17 cellular contexts compared by ENCODE assay signal in genomic region chr1:3608154-3608553, GRCh38. TPM values are rescaled to one million over a fixed set of nuclear protein-coding genes. Genes with fewer than 3 reads are reported as not detected.
DNase-seq lines count a peak whose midpoint lies in the region; ATAC-seq, FAIRE-seq and TF ChIP-seq lines count a peak whose summit lies in the region.
"Had no signal": no experiment of that assay in that cellular context is flagged by ENCODE, and none has a peak within 500 bp of the region (broad histone marks: within the 10 kb centered on the region; RNA-seq: fewer than 3 reads in every experiment).

No MANE protein-coding gene starts in this region.

- H3K36me3 ChIP-seq in GM12878 (ENCODE audit: control insufficient read depth in 2 of 2, insufficient read depth in 2 of 2, low read length in 1 of 2) (no peaks in the 10 kb centered on the region), prostate gland (no peaks in the 10 kb centered on the region), ovary (no peaks in the 10 kb centered on the region)
- H3K36me3 ChIP-seq: HAP-1 had no signal

- RAD21 ChIA-PET in GM12878 (lab: Charles Lee; ENCODE audit: unreplicated experiment) = interaction anchor here (0.8 kb wide), 1 partner anchor 11 kb away, joined by 3 read pairs; no protein-coding TSS in a partner anchor

- no peak overlapping the region for H3K9ac ChIP-seq in GM12878 (ENCODE audit: control insufficient read depth, insufficient read depth, low read length)

- no peak overlapping the region for H3K27ac Mint-ChIP-seq in nephron
- H3K27ac Mint-ChIP-seq: CD4-positive, CD25-positive, alpha-beta regulatory T cell had no signal

- peak; percentile 56 for DNase-seq in DMS 273 (lab: John Stamatoyannopoulos, UW; ENCODE audit: unreplicated experiment)
- DNase-seq in DMS 273 treated with DMSO at 0.1 percent for 48 hours (lab: John Stamatoyannopoulos, UW) = no peak
- no peak for DNase-seq in GM12878 (ENCODE audit: low read depth, low spot score)
- DNase-seq in NCI-H1417 treated with DMSO at 0.1 percent for 48 hours (lab: John Stamatoyannopoulos, UW) = no peak
- no peak for DNase-seq in prostate gland (ENCODE audit: low spot score)
- no peak for DNase-seq in KG1 (lab: John Stamatoyannopoulos, UW)
- no peak for DNase-seq in ovary
- DNase-seq: CD4-positive, CD25-positive, alpha-beta regulatory T cell had no signal

- H4K20me1 ChIP-seq in GM12878 (ENCODE audit: control insufficient read depth, insufficient read depth) = no peaks in the 10 kb centered on the region

- no peaks in the 10 kb centered on the region for H3K36me3 Mint-ChIP-seq in nephron (ENCODE audit: low read depth)
- H3K36me3 Mint-ChIP-seq: CD4-positive, CD25-positive, alpha-beta regulatory T cell; IgD-negative memory B cell had no signal

- H3K79me2 ChIP-seq in GM12878 (ENCODE audit: control insufficient read depth, insufficient read depth, low read length) = no peaks in the 10 kb centered on the region

- no peak for TF ChIP-seq RAD21 in GM12878 (IDR thresholded peaks at IDR 0.05; ENCODE audit: insufficient read depth, low read depth, low read length)

- H3K9me3 ChIP-seq in GM12878 (replicated peaks; ENCODE audit: control insufficient read depth, insufficient read depth, low read length) = no peaks in the 10 kb centered on the region
- no peaks in the 10 kb centered on the region for H3K9me3 ChIP-seq in prostate gland
- H3K9me3 ChIP-seq in ovary = no peaks in the 10 kb centered on the region
- H3K9me3 ChIP-seq: HAP-1 had no signal

- no peak for TF ChIP-seq POLR2A in GM12878 (IDR thresholded peaks at IDR 0.05; ENCODE audit: low read depth, low read length)
- no peak for TF ChIP-seq POLR2A in prostate gland (IDR thresholded peaks at IDR 0.05)
- TF ChIP-seq POLR2A in ovary (IDR thresholded peaks at IDR 0.05) = no peak

- H3K27me3 Mint-ChIP-seq in nephron (ENCODE audit: low read depth) = peaks cover 10% of the 10 kb centered on the region

- H3K4me1 Mint-ChIP-seq in nephron = peaks cover 23% of the 10 kb centered on the region

- intact Hi-C loops in GM12878 (cut with micrococcal nuclease; ENCODE audit: unreplicated experiment) (no loop called here), prostate gland (cut with DNase I) (no loop called here), ovary (cut with DNase I) (no loop called here)

- peak overlapping the region in 2 of 3 experiments; percentile 17 to 18 for H3K4me3 Mint-ChIP-seq in nephron
- H3K4me3 Mint-ChIP-seq: CD4-positive, CD25-positive, alpha-beta regulatory T cell; IgD-negative memory B cell had no signal

- no peak for ATAC-seq in GM12878

- in situ Hi-C loops in GM12878 (cut with MboI) = no loop called here

- no peak for FAIRE-seq in GM12878 (lab: Jason Lieb, UNC)
- FAIRE-seq: G401.6, GM12892, H1 had no signal

- CTCF ChIA-PET in GM12878 (lab: Yijun Ruan, JAX) = interaction anchor here (0.6 kb wide), 1 partner anchor 122 kb away, joined by 3 read pairs; no protein-coding TSS in a partner anchor

- no peaks in the 10 kb centered on the region for H3K4me1 ChIP-seq in GM12878 (ENCODE audit: control insufficient read depth, insufficient read depth, low read length)
- H3K4me1 ChIP-seq in prostate gland (replicated peaks) = peaks cover 7% of the 10 kb centered on the region
- peaks cover 4% of the 10 kb centered on the region for H3K4me1 ChIP-seq in ovary (ENCODE audit: insufficient read depth)

- no peak overlapping the region for H3K4me2 ChIP-seq in GM12878 (ENCODE audit: control insufficient read depth, insufficient read depth)

- H3K27ac ChIP-seq in GM12878 (ENCODE audit: control insufficient read depth, insufficient read depth) (no peak overlapping the region), prostate gland (no peak overlapping the region), ovary (no peak overlapping the region)
- H3K27ac ChIP-seq: 22Rv1 had no signal

- TF ChIP-seq EP300 in GM12878 (IDR thresholded peaks at IDR 0.05; ENCODE audit: borderline replicate concordance in 1 of 2, control insufficient read depth in 1 of 2, low read depth in 2 of 2, low read length in 2 of 2) = no peak
- TF ChIP-seq EP300 in ovary (IDR thresholded peaks at IDR 0.05) = no peak

- H3K27me3 ChIP-seq in GM12878 (replicated peaks in 1 of 2; ENCODE audit: control insufficient read depth in 2 of 2, insufficient read depth in 2 of 2, low read length in 1 of 2) = peaks cover 2 to 8% of the 10 kb centered on the region in 2 experiments; a peak in 3 of 4 replicates
- peaks cover 7% of the 10 kb centered on the region for H3K27me3 ChIP-seq in prostate gland (replicated peaks; ENCODE audit: insufficient read depth)
- H3K27me3 ChIP-seq in ovary = no peaks in the 10 kb centered on the region

- H3K9me3 Mint-ChIP-seq in nephron = no peaks in the 10 kb centered on the region
- H3K9me3 Mint-ChIP-seq: CD4-positive, CD25-positive, alpha-beta regulatory T cell; IgD-negative memory B cell had no signal

- H3K4me3 ChIP-seq in GM12878 = no peak overlapping the region
- no peak overlapping the region for H3K4me3 ChIP-seq in prostate gland
- H3K4me3 ChIP-seq in ovary = no peak overlapping the region
- H3K4me3 ChIP-seq: HAP-1 had no signal

- SMC1A ChIA-PET in GM12878 (lab: Charles Lee; ENCODE audit: uncharacterized antibody, unreplicated experiment) = no interaction called here

- 12% methylated on average over 7 of the region's 7 CpGs for WGBS in GM12878 (ENCODE audit: insufficient coverage, insufficient replicate concordance, low lambda C conversion rate, missing lambda C conversion rate)
- 79% methylated on average over 7 of the region's 7 CpGs for WGBS in prostate gland
- 90 to 95% (median 91%) methylated on average over 7 of the region's 7 CpGs for WGBS in ovary, 3 donors

- no TSS peak for BruUV-seq in GM12878 (replicated peaks; lab: Mats Ljungman, UMichigan)

- no peak for TF ChIP-seq CTCF in GM12878 (IDR thresholded peaks at IDR 0.05 in 2 of 3, conservative IDR thresholded peaks at IDR 0.05 in 1 of 3; ENCODE audit: control insufficient read depth in 2 of 3, extremely low read depth in 1 of 3, insufficient read depth in 1 of 3, low read depth in 3 of 3, low read length in 3 of 3)
- no peak for TF ChIP-seq CTCF in nephron (IDR thresholded peaks at IDR 0.05; ENCODE audit: unreplicated experiment in 3 of 3)
- TF ChIP-seq CTCF in prostate gland (IDR thresholded peaks at IDR 0.05) = no peak
- no peak for TF ChIP-seq CTCF in ovary (IDR thresholded peaks at IDR 0.05)

- POLR2A ChIA-PET in GM12878 (lab: Charles Lee) = no interaction called here

- no peak overlapping the region for H2AFZ ChIP-seq in GM12878 (ENCODE audit: control insufficient read depth, low read depth, low read length)

RNA-seq across cellular contexts. Expression of gene MEGF6, which starts 3.2 kb away (rescaled TPM):
- total RNA-seq in GM12878 (2013; cell fraction: nucleolus; rRNA removed) = 23.2 and 27.8 TPM in 2 replicates
- total RNA-seq in GM12878 (2014; rRNA removed) (not detected in 2 replicates), GM12878 (2014; rRNA removed; fragmentation: Illumina TruSeq; extraction: Trizol) (not detected in 2 replicates), GM12878 (2021) (0.32 and 0.41 TPM in 2 replicates), prostate gland (10 to 100 TPM; 67.3 to 82.5 TPM), ovary (100 to 1,000 TPM in 1 of 7 donors, 10 to 100 TPM in 5, 1 to 10 TPM in 1; 6.0 to 117 (median 14.6) TPM)
- polyA plus RNA-seq in GM12878 (2011; ENCODE audit: low read depth) = not detected
- polyA plus RNA-seq in GM12878 (2011; rRNA removed) (0.06 TPM in 1 of 2 replicates, not detected in the other), GM12878 (2014; fragmentation: Illumina TruSeq; extraction: Trizol) (not detected in 2 replicates), GM12878 (2014; fragmentation: Nextera tagmentation; extraction: Ambion mirVana) (not detected), GM12878 (2014; rRNA removed) (0.01 and 0.03 TPM in 2 replicates), GM12878 (2016; fragmentation: Nextera tagmentation; extraction: Ambion mirVana) (not detected), ovary (10 to 100 TPM in 1 of 2 donors, under 1 TPM in 1; 0.10 to 12.0 TPM)
- 0.03 TPM in 2 replicates for polyA plus RNA-seq in GM12878 (2011; cell fraction: cytosol; rRNA removed)
- 1.6 and 1.8 TPM in 2 replicates for polyA plus RNA-seq in GM12878 (2011; cell fraction: nucleus; rRNA removed)
- 0.20 and 0.24 TPM in 2 replicates for polyA plus RNA-seq in GM12878 (2012)
- 0.05 TPM in 1 of 2 replicates, not detected in the other for polyA minus RNA-seq in GM12878 (2011; rRNA and poly(A)+ RNA removed)
- polyA minus RNA-seq in GM12878 (2011; cell fraction: cytosol; rRNA and poly(A)+ RNA removed) = 0.21 and 0.27 TPM in 2 replicates
- polyA minus RNA-seq in GM12878 (2011; cell fraction: nucleus; rRNA and poly(A)+ RNA removed) = 0.19 and 0.24 TPM in 2 replicates

RNA-seq across cellular contexts. Expression of gene TPRG1L, which starts 16.7 kb away (rescaled TPM):
- total RNA-seq in GM12878 (2013; cell fraction: nucleolus; rRNA removed) = 3.6 and 3.8 TPM in 2 replicates
- 5.3 and 5.8 TPM in 2 replicates for total RNA-seq in GM12878 (2014; rRNA removed)
- 7.3 and 7.6 TPM in 2 replicates for total RNA-seq in GM12878 (2014; rRNA removed; fragmentation: Illumina TruSeq; extraction: Trizol)
- total RNA-seq in GM12878 (2021) = 9.6 and 10.9 TPM in 2 replicates
- 11.2 TPM for polyA plus RNA-seq in GM12878 (2011; ENCODE audit: low read depth)
- polyA plus RNA-seq in GM12878 (2011; rRNA removed) = 14.6 and 16.5 TPM in 2 replicates
- 16.9 and 19.2 TPM in 2 replicates for polyA plus RNA-seq in GM12878 (2011; cell fraction: cytosol; rRNA removed)
- 5.5 and 7.1 TPM in 2 replicates for polyA plus RNA-seq in GM12878 (2011; cell fraction: nucleus; rRNA removed)
- polyA plus RNA-seq in GM12878 (2012) = 15.3 TPM in 2 replicates
- polyA plus RNA-seq in GM12878 (2014; fragmentation: Illumina TruSeq; extraction: Trizol) = 12.1 and 12.2 TPM in 2 replicates
- polyA plus RNA-seq in GM12878 (2014; fragmentation: Nextera tagmentation; extraction: Ambion mirVana) = 1 to 10 TPM; 1.5 to 5.2 TPM
- polyA plus RNA-seq in GM12878 (2014; rRNA removed) = 10.5 and 11.6 TPM in 2 replicates
- 1 to 10 TPM; 6.9 to 8.3 TPM for polyA plus RNA-seq in GM12878 (2016; fragmentation: Nextera tagmentation; extraction: Ambion mirVana)
- polyA minus RNA-seq in GM12878 (2011; rRNA and poly(A)+ RNA removed) = 9.4 and 14.6 TPM in 2 replicates
- polyA minus RNA-seq in GM12878 (2011; cell fraction: cytosol; rRNA and poly(A)+ RNA removed) = 5.7 and 6.7 TPM in 2 replicates
- 1.6 and 3.5 TPM in 2 replicates for polyA minus RNA-seq in GM12878 (2011; cell fraction: nucleus; rRNA and poly(A)+ RNA removed)
- 10 to 100 TPM; 26.4 to 35.0 TPM for total RNA-seq in prostate gland
- total RNA-seq in ovary = 10 to 100 TPM; 25.3 to 51.1 (median 44.2) TPM
- 10 to 100 TPM; 40.1 to 71.5 TPM for polyA plus RNA-seq in ovary

RNA-seq across cellular contexts. Expression of gene WRAP73, which starts 41.7 kb away (rescaled TPM):
- total RNA-seq in GM12878 (2013; cell fraction: nucleolus; rRNA removed) = 44.4 and 44.8 TPM in 2 replicates
- total RNA-seq in GM12878 (2014; rRNA removed) (41.9 and 49.1 TPM in 2 replicates), GM12878 (2014; rRNA removed; fragmentation: Illumina TruSeq; extraction: Trizol) (22.8 and 23.8 TPM in 2 replicates), GM12878 (2021) (37.8 and 44.4 TPM in 2 replicates), prostate gland (10 to 100 TPM; 22.3 to 39.5 TPM), ovary (10 to 100 TPM; 10.3 to 16.7 (median 15.8) TPM)
- polyA plus RNA-seq in GM12878 (2011; ENCODE audit: low read depth) = 10.6 TPM
- polyA plus RNA-seq in GM12878 (2011; rRNA removed) (28.7 and 49.1 TPM in 2 replicates), GM12878 (2014; fragmentation: Illumina TruSeq; extraction: Trizol) (13.8 and 46.8 TPM in 2 replicates), GM12878 (2014; fragmentation: Nextera tagmentation; extraction: Ambion mirVana) (1 to 10 TPM; 3.2 to 7.6 TPM), GM12878 (2014; rRNA removed) (65.8 and 72.6 TPM in 2 replicates), GM12878 (2016; fragmentation: Nextera tagmentation; extraction: Ambion mirVana) (10 to 100 TPM; 52.5 to 58.5 TPM), ovary (10 to 100 TPM in 1 of 2 donors, 1 to 10 TPM in 1; 5.3 to 18.0 TPM)
- polyA plus RNA-seq in GM12878 (2011; cell fraction: cytosol; rRNA removed) = 63.6 and 87.5 TPM in 2 replicates
- 186 and 229 TPM in 2 replicates for polyA plus RNA-seq in GM12878 (2011; cell fraction: nucleus; rRNA removed)
- 21.0 and 25.2 TPM in 2 replicates for polyA plus RNA-seq in GM12878 (2012)
- polyA minus RNA-seq in GM12878 (2011; rRNA and poly(A)+ RNA removed) = 22.7 and 36.0 TPM in 2 replicates
- polyA minus RNA-seq in GM12878 (2011; cell fraction: cytosol; rRNA and poly(A)+ RNA removed) = 15.2 and 22.9 TPM in 2 replicates
- 34.2 and 49.2 TPM in 2 replicates for polyA minus RNA-seq in GM12878 (2011; cell fraction: nucleus; rRNA and poly(A)+ RNA removed)

RNA-seq across cellular contexts. Expression of gene TP73, which starts 44.2 kb away (rescaled TPM):
- total RNA-seq in GM12878 (2013; cell fraction: nucleolus; rRNA removed) = 89.6 and 102 TPM in 2 replicates
- total RNA-seq in GM12878 (2014; rRNA removed) = 18.6 and 20.4 TPM in 2 replicates
- total RNA-seq in GM12878 (2014; rRNA removed; fragmentation: Illumina TruSeq; extraction: Trizol) = 7.8 and 8.5 TPM in 2 replicates
- total RNA-seq in GM12878 (2021) = 49.6 and 54.2 TPM in 2 replicates
- polyA plus RNA-seq in GM12878 (2011; ENCODE audit: low read depth) = 5.6 TPM
- 3.3 and 6.5 TPM in 2 replicates for polyA plus RNA-seq in GM12878 (2011; rRNA removed)
- polyA plus RNA-seq in GM12878 (2011; cell fraction: cytosol; rRNA removed) = 9.1 and 11.1 TPM in 2 replicates
- 63.3 and 74.6 TPM in 2 replicates for polyA plus RNA-seq in GM12878 (2011; cell fraction: nucleus; rRNA removed)
- polyA plus RNA-seq in GM12878 (2012) = 19.5 and 20.0 TPM in 2 replicates
- 3.4 and 9.3 TPM in 2 replicates for polyA plus RNA-seq in GM12878 (2014; fragmentation: Illumina TruSeq; extraction: Trizol)
- under 1 TPM; 0.08 to 0.22 TPM for polyA plus RNA-seq in GM12878 (2014; fragmentation: Nextera tagmentation; extraction: Ambion mirVana)
- 20.4 and 28.7 TPM in 2 replicates for polyA plus RNA-seq in GM12878 (2014; rRNA removed)
- 10 to 100 TPM; 24.8 to 29.4 TPM for polyA plus RNA-seq in GM12878 (2016; fragmentation: Nextera tagmentation; extraction: Ambion mirVana)
- 10.9 and 22.2 TPM in 2 replicates for polyA minus RNA-seq in GM12878 (2011; rRNA and poly(A)+ RNA removed)
- polyA minus RNA-seq in GM12878 (2011; cell fraction: cytosol; rRNA and poly(A)+ RNA removed) = 13.4 and 15.6 TPM in 2 replicates
- 23.7 and 49.5 TPM in 2 replicates for polyA minus RNA-seq in GM12878 (2011; cell fraction: nucleus; rRNA and poly(A)+ RNA removed)
- total RNA-seq in prostate gland = 10 to 100 TPM in 1 of 2 donors, 1 to 10 TPM in 1; 5.1 to 15.1 TPM
- 1 to 10 TPM in 1 of 7 donors, under 1 TPM in 6; 0.13 to 7.5 (median 0.47) TPM for total RNA-seq in ovary
- polyA plus RNA-seq in ovary = under 1 TPM; 0.03 to 0.04 TPM
- total RNA-seq: CD4-positive, CD25-positive, alpha-beta regulatory T cell; HT1080 had no signal
- polyA plus RNA-seq: BJ had no signal
